Comparison of ENCODE assay signal across 8 cellular contexts in genomic region chr12:120649442-120650248, GRCh38. TPM values are rescaled to one million over a fixed set of nuclear protein-coding genes. Genes with fewer than 3 reads are reported as not detected.
DNase-seq lines count a peak whose midpoint lies in the region; ATAC-seq and TF ChIP-seq lines count a peak whose summit lies in the region.

No MANE protein-coding gene starts in this region.

- TF ChIP-seq CTCF in HFF-Myc (IDR thresholded peaks at IDR 0.05; ENCODE audit: low read depth, low read length, missing control alignments) (peak; percentile 0), astrocyte of the cerebellum (IDR thresholded peaks at IDR 0.05; ENCODE audit: low read depth, low read length, missing control alignments) (no peak)

- intact Hi-C loops in naive thymus-derived CD4-positive, alpha-beta T cell (cut with micrococcal nuclease), result loop anchor here (1.0 to 10.0 kb wide), 7 partner anchors 37 to 448 kb away; no protein-coding TSS in a partner anchor
- intact Hi-C loops in sciatic nerve (cut with DNase I), result loop anchor here (5.0 to 10.0 kb wide), 3 partner anchors 65 to 323 kb away; partner anchors contain the start of gene POP5

- H3K9me3 ChIP-seq in BLaER1, result no peaks in the 10 kb centered on the region
- H3K9me3 ChIP-seq in naive thymus-derived CD4-positive, alpha-beta T cell (ENCODE audit: control insufficient read depth in 2 of 3, low read length in 3 of 3), result no peaks in the 10 kb centered on the region

- H3K9me3 Mint-ChIP-seq in naive thymus-derived CD4-positive, alpha-beta T cell, result no peaks in the 10 kb centered on the region

- CTCF ChIA-PET in naive thymus-derived CD4-positive, alpha-beta T cell (lab: Charles Lee), result interaction anchor here (0.6 to 3.9 kb wide), 18 partner anchors 8 to 503 kb away, joined by 3 to 31 read pairs (median 5); partner anchors contain the start of genes CABP1, MLEC and POP5

- H3K9ac ChIP-seq in BLaER1, result no peak overlapping the region

- in situ Hi-C loops in astrocyte of the cerebellum (cut with HindIII; ENCODE audit: low sequenced_read_pairs) (loop anchor here (10.0 kb wide), 1 partner anchor 355 kb away; no protein-coding TSS in a partner anchor), G401 (cut with HindIII; ENCODE audit: low sequenced_read_pairs) (no loop called here)

- POLR2A ChIA-PET in naive thymus-derived CD4-positive, alpha-beta T cell (lab: Charles Lee), result interaction anchor here (1.1 to 1.4 kb wide), 2 partner anchors 67 to 322 kb away, joined by 3 read pairs; no protein-coding TSS in a partner anchor

- H3K4me3 ChIP-seq in BLaER1 (no peak overlapping the region; the same call in 1 of the 2 replicates), HFF-Myc (replicated peaks; ENCODE audit: low read depth, low read length) (peak overlapping the region; percentile 37), astrocyte of the cerebellum (ENCODE audit: low read depth, low read length) (peak overlapping the region; percentile 38)
- no peak overlapping the region for H3K4me3 ChIP-seq in naive thymus-derived CD4-positive, alpha-beta T cell (ENCODE audit: low read length)

- H3K27ac ChIP-seq in BLaER1, result no peak overlapping the region
- no peak overlapping the region for H3K27ac ChIP-seq in naive thymus-derived CD4-positive, alpha-beta T cell (ENCODE audit: low read depth, low read length)

- H4K20me1 ChIP-seq in BLaER1, result no peaks in the 10 kb centered on the region

- H3K4me3 Mint-ChIP-seq in naive thymus-derived CD4-positive, alpha-beta T cell, result peak overlapping the region in 8 of 10 donors; percentile 31 to 78 (median 49)

- H3K4me2 ChIP-seq in BLaER1, result peak overlapping the region; percentile 79

- no peaks in the 10 kb centered on the region for H3K36me3 ChIP-seq in BLaER1
- no peaks in the 10 kb centered on the region for H3K36me3 ChIP-seq in naive thymus-derived CD4-positive, alpha-beta T cell (ENCODE audit: control insufficient read depth in 2 of 3, insufficient read depth in 3 of 3, low read length in 3 of 3)

- H3K4me1 ChIP-seq in BLaER1, result peaks cover 50% of the 10 kb centered on the region
- peaks cover 6 to 7% of the 10 kb centered on the region in 2 donors for H3K4me1 ChIP-seq in naive thymus-derived CD4-positive, alpha-beta T cell (ENCODE audit: control insufficient read depth in 2 of 2, insufficient read depth in 2 of 2, low read length in 2 of 2)

- DNase-seq in HFF-Myc (ENCODE audit: extremely low read depth, low read depth) (no peak), astrocyte of the cerebellum (ENCODE audit: low read depth) (no peak), G401 (ENCODE audit: low spot score) (no peak), NCI-H510A treated with DMSO at 0.1 percent for 48 hours (lab: John Stamatoyannopoulos, UW) (no peak), sciatic nerve (ENCODE audit: low spot score) (no peak)
- no peak for DNase-seq in naive thymus-derived CD4-positive, alpha-beta T cell

- no peaks in the 10 kb centered on the region for H3K36me3 Mint-ChIP-seq in naive thymus-derived CD4-positive, alpha-beta T cell

- H3K27me3 ChIP-seq in BLaER1, result peaks cover 35% of the 10 kb centered on the region
- peaks cover 3 to 5% of the 10 kb centered on the region in 2 donors for H3K27me3 ChIP-seq in naive thymus-derived CD4-positive, alpha-beta T cell (ENCODE audit: control insufficient read depth in 2 of 2, insufficient read depth in 2 of 2, low read length in 2 of 2)

- H3K27ac Mint-ChIP-seq in naive thymus-derived CD4-positive, alpha-beta T cell, result no peak overlapping the region

- H3K4me1 Mint-ChIP-seq in naive thymus-derived CD4-positive, alpha-beta T cell, result peaks cover 6 to 16% (median 13%) of the 10 kb centered on the region in 7 donors

- ATAC-seq in naive thymus-derived CD4-positive, alpha-beta T cell, result no peak
- ATAC-seq in sciatic nerve (no peak), GM21737 (IDR thresholded peaks at IDR 0.05; ENCODE audit: unreplicated experiment) (no peak)

- peaks cover 42 to 63% (median 58%) of the 10 kb centered on the region in 5 donors for H3K27me3 Mint-ChIP-seq in naive thymus-derived CD4-positive, alpha-beta T cell

RNA-seq across cellular contexts. Expression of gene CABP1, which starts 9.2 kb away (rescaled TPM):
- under 1 TPM in 1 of 5 experiments, not detected in 4; 0.24 TPM for total RNA-seq in naive thymus-derived CD4-positive, alpha-beta T cell
- not detected for polyA plus RNA-seq in naive thymus-derived CD4-positive, alpha-beta T cell
- 0.86 TPM in 1 of 2 replicates, not detected in the other for total RNA-seq in G401 (2014; rRNA removed; shearing (Covaris generic))
- 2.3 TPM for total RNA-seq in sciatic nerve

RNA-seq across cellular contexts. Expression of gene MLEC, which starts 37.3 kb away (rescaled TPM):
- 100 to 1,000 TPM in 1 of 5 experiments, 10 to 100 TPM in 4; 27.6 to 132 (median 57.6) TPM for total RNA-seq in naive thymus-derived CD4-positive, alpha-beta T cell
- 10 to 100 TPM; 24.5 to 41.6 TPM for polyA plus RNA-seq in naive thymus-derived CD4-positive, alpha-beta T cell
- total RNA-seq in G401 (2014; rRNA removed; shearing (Covaris generic)), result 85.9 and 106 TPM in 2 replicates
- 86.9 TPM for total RNA-seq in sciatic nerve

Comparison
In these comparisons a context has a peak if more than half of its experiments do, and no peak if none do; other contexts are left out.
1. H3K4me3 ChIP-seq: peak in HFF-Myc (single experiment) and astrocyte of the cerebellum (single experiment); none in BLaER1 (single experiment) and naive thymus-derived CD4-positive, alpha-beta T cell (single experiment).